ENCODE assay signal across 8 cellular contexts in the genomic region with DNA sequence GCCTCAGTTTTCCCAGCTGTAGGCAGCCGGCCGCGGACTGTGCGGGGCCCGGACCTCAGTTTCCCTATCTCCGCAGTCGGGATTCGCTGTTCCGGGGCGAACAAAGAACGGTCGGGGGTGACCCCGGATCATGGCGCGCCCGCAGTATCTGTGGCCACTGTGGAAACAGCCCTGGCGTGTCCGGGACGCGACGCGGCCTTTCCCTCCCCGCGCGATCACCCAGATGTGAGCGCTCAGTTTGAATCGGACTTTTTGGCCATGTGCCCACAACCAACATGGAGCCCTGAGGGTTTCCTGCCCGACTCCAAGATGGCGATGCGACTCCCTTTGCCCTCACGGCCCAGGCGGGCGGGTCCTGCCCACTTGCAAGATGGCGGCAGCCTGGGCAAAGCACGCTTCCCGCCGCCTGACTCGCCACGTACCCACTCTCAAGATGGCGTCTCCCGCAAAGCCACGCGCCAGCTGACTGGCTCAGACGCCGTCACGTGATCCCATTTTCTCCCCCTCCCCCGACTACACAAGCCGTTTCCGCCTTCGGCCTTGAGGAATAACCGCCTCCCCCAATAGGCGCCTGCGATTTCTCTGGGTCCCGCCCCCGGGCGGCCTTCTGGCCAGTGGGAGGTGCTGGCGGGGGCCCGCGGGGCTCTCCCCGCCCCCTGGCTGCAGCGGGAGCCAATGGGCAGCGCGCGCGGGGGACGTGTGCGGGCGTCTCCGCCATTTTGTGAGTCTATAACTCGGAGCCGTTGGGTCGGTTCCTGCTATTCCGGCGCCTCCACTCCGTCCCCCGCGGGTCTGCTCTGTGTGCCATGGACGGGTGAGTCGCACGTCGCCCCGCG. TPM values are rescaled to one million over a fixed set of nuclear protein-coding genes. Genes with fewer than 3 reads are reported as not detected.
DNase-seq lines count a peak whose midpoint lies in the region; ATAC-seq lines count a peak whose summit lies in the region.

A gene (plus strand): TSS at position 761 of the 836 bp plus-strand sequence. CDS start 46 bp downstream, at position 807.

- peak within 1 kb of the TSS; percentile 75 for H3K27ac ChIP-seq in effector memory CD4-positive, alpha-beta T cell (ENCODE audit: insufficient read depth, low read length, poor library complexity, severe bottlenecking)

- H3K4me3 ChIP-seq in effector memory CD4-positive, alpha-beta T cell (ENCODE audit: insufficient read depth, low read depth, low read length, poor library complexity, severe bottlenecking) = peak within 1 kb of the TSS; percentile 92

- no peaks in the 10 kb centered on the region for H3K27me3 ChIP-seq in effector memory CD4-positive, alpha-beta T cell (replicated peaks; ENCODE audit: control insufficient read depth, insufficient read depth, low read length, poor library complexity, severe bottlenecking)

- peaks cover 39% of the 10 kb centered on the region for H3K4me1 ChIP-seq in effector memory CD4-positive, alpha-beta T cell (ENCODE audit: control insufficient read depth, insufficient read depth, low read length, poor library complexity, severe bottlenecking)

- H3K9me3 ChIP-seq in effector memory CD4-positive, alpha-beta T cell (ENCODE audit: control insufficient read depth, low read length) = no peaks in the 10 kb centered on the region

- peaks cover 3% of the 10 kb centered on the region for H3K36me3 ChIP-seq in effector memory CD4-positive, alpha-beta T cell (ENCODE audit: control insufficient read depth, insufficient read depth, low read length)

- peak; percentile 67 for ATAC-seq in GM21360 (IDR thresholded peaks at IDR 0.05; ENCODE audit: unreplicated experiment)

- DNase-seq in COLO668 (lab: John Stamatoyannopoulos, UW; ENCODE audit: unreplicated experiment) (peak; percentile 100), HT1080 (ENCODE audit: low read depth) (peak; percentile 100), NOMO-1 treated with DMSO at 0.1 percent for 48 hours (lab: John Stamatoyannopoulos, UW; ENCODE audit: unreplicated experiment) (peak; percentile 100), lung microvascular endothelial cell (ENCODE audit: low read depth in 2 of 2) (peak; percentile 100)
- peak; percentile 99 to 100 for DNase-seq in activated CD8-positive, alpha-beta memory T cell treated with anti-CD3 and anti-CD28 coated beads for 4 hours (ENCODE audit: low read depth in 2 of 2)
- DNase-seq in effector memory CD4-positive, alpha-beta T cell = peak; percentile 100
- peak; percentile 97 to 100 (median 98) for DNase-seq in stimulated activated CD4-positive, alpha-beta T cell treated with anti-CD3 and anti-CD28 coated beads, TNF-alpha, amount 100 ng/mL, for 48 hours (ENCODE audit: low read depth in 3 of 3)

RNA-seq across cellular contexts. Expression of the gene that starts here (rescaled TPM):
- 276 and 447 TPM in 2 replicates for total RNA-seq in HT1080 (2014; rRNA removed; shearing (Covaris generic))
- polyA plus RNA-seq in HT1080 (2015; cell fraction: cytosol; rRNA removed) = 297 and 325 TPM in 2 replicates
- 595 and 598 TPM in 2 replicates for polyA plus RNA-seq in HT1080 (2015; cell fraction: nucleus; rRNA removed)
- total RNA-seq in lung microvascular endothelial cell = 113 and 124 TPM in 2 replicates

Comparison
In these comparisons a context has a peak if more than half of its experiments do, and no peak if none do; other contexts are left out.
1. Peak in every context shown above with its lines: DNase-seq, ATAC-seq, H3K4me3 ChIP-seq and H3K27ac ChIP-seq.